In the genomic region with DNA sequence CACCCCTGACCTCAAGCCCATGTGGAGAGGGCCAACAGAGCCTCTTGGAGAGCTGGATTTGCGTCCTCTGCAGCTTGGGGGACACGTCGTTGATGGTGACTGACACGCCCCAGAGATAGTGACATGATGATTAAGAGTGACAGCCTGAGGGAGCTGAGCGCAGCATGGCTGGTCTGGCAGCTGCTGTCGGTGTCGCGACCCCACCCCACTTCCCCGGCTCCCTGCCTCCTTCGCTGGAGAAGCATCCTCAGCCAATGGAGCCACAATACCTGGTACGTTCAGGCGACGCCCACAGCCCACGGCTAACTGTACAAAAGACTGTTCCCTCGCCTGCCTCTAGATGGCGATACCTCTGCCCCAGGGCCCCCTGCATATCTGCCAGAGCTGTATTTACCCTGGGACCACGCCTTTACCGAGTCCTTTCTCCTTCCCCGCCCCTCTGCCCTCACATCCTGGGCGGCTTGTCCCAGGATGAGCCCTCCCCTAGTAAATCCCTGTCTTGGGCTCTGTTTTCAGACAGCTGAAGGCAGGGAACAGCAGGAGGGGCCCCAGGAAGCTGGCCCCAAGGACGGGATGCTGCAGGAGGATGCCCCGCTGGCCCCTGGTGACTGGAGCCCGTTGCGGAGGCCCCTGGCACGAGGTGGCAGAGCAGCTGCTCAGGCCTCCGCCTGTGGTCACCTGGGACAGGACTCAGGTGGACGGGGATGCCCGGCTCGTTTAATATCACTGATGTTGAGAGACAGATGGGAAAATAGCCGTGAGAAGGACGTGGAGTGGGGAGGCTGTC, we compare ENCODE assay signal across 8 cellular contexts.
DNase-seq lines count a peak whose midpoint lies in the region; TF ChIP-seq lines count a peak whose summit lies in the region.

No MANE protein-coding gene starts in this region.

- H3K4me3 ChIP-seq in LNCaP clone FGC (ENCODE audit: low read depth, low read length) (peak overlapping the region; percentile 40), SJSA1 (no peak overlapping the region), suprapubic skin (peak overlapping the region; percentile 41)

- no peak for TF ChIP-seq POLR2A in suprapubic skin (IDR thresholded peaks at IDR 0.05)

- DNase-seq in NCI-H510A treated with DMSO at 0.1 percent for 48 hours (lab: John Stamatoyannopoulos, UW) (peak; percentile 16), NCI-H510A (lab: John Stamatoyannopoulos, UW) (no peak), LNCaP clone FGC (ENCODE audit: low read depth) (no peak), SJSA1 (ENCODE audit: low read depth in 1 of 2, low spot score in 2 of 2) (peak; percentile 65 to 86), globus pallidus (ENCODE audit: low spot score) (peak; percentile 30), nucleus accumbens (lab: John Stamatoyannopoulos, UW) (peak in 36 of 56 donors; percentile 2 to 70 (median 28)), suprapubic skin (ENCODE audit: low spot score in 2 of 2) (peak in 1 of 2 donors; percentile 67)
- DNase-seq in activated naive CD4-positive, alpha-beta T cell (lab: John Stamatoyannopoulos, UW): peak in 3 of 4 experiments; percentile 42 to 55 (median 44)

- WGBS in suprapubic skin: 38% methylated on average over 20 of the region's 31 CpGs

- no peak for TF ChIP-seq EP300 in suprapubic skin (IDR thresholded peaks at IDR 0.05)

- H3K4me1 ChIP-seq in SJSA1 (replicated peaks): peaks cover 22% of the 10 kb centered on the region
- peaks cover 23% of the 10 kb centered on the region for H3K4me1 ChIP-seq in suprapubic skin

- peaks cover 29% of the 10 kb centered on the region for H3K27me3 ChIP-seq in SJSA1 (replicated peaks)
- H3K27me3 ChIP-seq in suprapubic skin: peaks cover 12% of the 10 kb centered on the region

- no peaks in the 10 kb centered on the region for H3K9me3 ChIP-seq in SJSA1 (replicated peaks)
- H3K9me3 ChIP-seq in suprapubic skin: no peaks in the 10 kb centered on the region

- H3K36me3 ChIP-seq in SJSA1 (no peaks in the 10 kb centered on the region), suprapubic skin (no peaks in the 10 kb centered on the region)

- H3K27ac ChIP-seq in SJSA1 (no peak overlapping the region), suprapubic skin (no peak overlapping the region)

- TF ChIP-seq CTCF in LNCaP clone FGC (IDR thresholded peaks at IDR 0.05; ENCODE audit: control insufficient read depth, extremely low read depth, insufficient read depth) (peak; percentile 81), suprapubic skin (IDR thresholded peaks at IDR 0.05) (peak; percentile 25 to 86)

Comparison
In these comparisons a context has a peak if more than half of its experiments do, and no peak if none do; other contexts are left out.
1. DNase-seq: peak in NCI-H510A treated with DMSO at 0.1 percent for 48 hours (single experiment), SJSA1 (2 of 2), activated naive CD4-positive, alpha-beta T cell (3 of 4), globus pallidus (single experiment) and nucleus accumbens (36 of 56); none in NCI-H510A (single experiment) and LNCaP clone FGC (single experiment).